ENCODE assay signal across 11 cellular contexts in the genomic region with DNA sequence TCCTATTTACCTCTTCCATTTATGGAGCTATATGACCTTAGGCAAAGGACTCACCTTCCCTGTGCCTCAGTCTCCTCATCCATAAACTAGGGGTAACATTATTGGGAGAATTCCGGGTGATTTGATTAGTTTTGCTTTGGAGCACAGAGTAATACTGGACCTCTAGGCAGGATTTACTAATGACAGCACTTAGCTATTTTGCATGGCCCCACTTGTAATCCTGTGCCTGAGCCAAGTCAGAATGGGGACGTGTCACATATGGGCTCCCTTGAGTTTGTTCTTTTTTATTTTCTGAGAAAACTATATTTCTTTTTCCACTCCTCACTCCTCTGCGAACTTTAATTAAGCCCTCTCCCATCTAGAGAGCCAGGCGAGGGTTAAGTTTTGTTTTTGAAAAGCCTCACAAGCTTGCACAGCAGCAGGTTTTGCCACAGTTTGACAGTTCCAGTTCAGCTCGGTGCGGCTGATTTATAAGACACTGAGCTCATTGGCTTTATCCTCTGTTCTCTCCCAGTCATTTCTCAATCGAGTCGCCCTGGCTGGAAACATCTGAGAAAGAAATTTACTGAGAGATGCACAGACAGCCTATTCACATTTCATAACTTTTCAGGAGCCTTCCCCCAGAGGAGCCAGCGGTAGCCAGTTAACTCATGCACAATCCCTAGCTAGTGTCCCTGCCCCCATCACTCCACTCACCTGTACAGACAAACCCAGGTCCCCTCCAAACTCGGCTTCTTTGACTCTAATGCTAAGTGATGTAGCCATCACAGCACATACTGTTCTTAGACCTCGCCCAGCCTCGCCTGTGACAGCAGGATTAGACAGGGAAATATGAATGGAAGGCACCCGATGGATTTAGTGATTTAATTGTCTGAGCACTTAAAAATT.
DNase-seq lines count a peak whose midpoint lies in the region; ATAC-seq and TF ChIP-seq lines count a peak whose summit lies in the region.
"Had no signal": no experiment of that assay in that cellular context is flagged by ENCODE, and none has a peak within 500 bp of the region (broad histone marks: within the 10 kb centered on the region; RNA-seq: fewer than 3 reads in every experiment).

No MANE protein-coding gene starts in this region.

- intact Hi-C loops in gastrocnemius medialis (cut with DNase I; ENCODE audit: low total_unique reads): loop anchor here (1.0 to 10.0 kb wide), 5 partner anchors 42 to 1505 kb away; a partner anchor contains a TSS

- TF ChIP-seq POLR2A in gastrocnemius medialis (IDR thresholded peaks at IDR 0.05): no peak

- H3K36me3 ChIP-seq in HAP-1 (replicated peaks) (no peaks in the 10 kb centered on the region), gastrocnemius medialis (no peaks in the 10 kb centered on the region)

- peak overlapping the region; percentile 59 to 90 (median 70) for H3K27ac ChIP-seq in gastrocnemius medialis

- H3K4me1 ChIP-seq in HAP-1 (0 out of 2 replicates have a peak, but pooled peaks cover 5% of the 10 kb centered on the region), gastrocnemius medialis (peaks cover 21 to 39% of the 10 kb centered on the region in 2 donors)

- ATAC-seq in gastrocnemius medialis: peak; percentile 94 to 95
- no peak for ATAC-seq in HG03571 (IDR thresholded peaks at IDR 0.05; ENCODE audit: unreplicated experiment)

- in situ Hi-C loops in HAP-1 (cut with MboI; ENCODE audit: low sequenced_read_pairs): no loop called here
- in situ Hi-C loops in gastrocnemius medialis (cut with MboI; ENCODE audit: low sequenced_read_pairs in 4 of 4): loop anchor here in 1 of 4 donors (5.0 kb wide), 2 partner anchors 97 to 172 kb away; no protein-coding TSS in a partner anchor

- DNase-seq in HAP-1 (ENCODE audit: low spot score in 2 of 2): peak; percentile 6 to 12
- DNase-seq in choroid plexus epithelial cell (ENCODE audit: low read depth): peak; percentile 63
- DNase-seq in medulla oblongata (ENCODE audit: extremely low spot score): peak; percentile 64
- DNase-seq in gastrocnemius medialis: peak; percentile 71 to 77
- no peak for DNase-seq in activated T-cell treated with anti-CD3 and anti-CD28 coated beads, Interleukin-2, amount 50 U/mL, for 1 hour
- DNase-seq in middle frontal gyrus (ENCODE audit: extremely low spot score, low spot score): no peak
- no peak for DNase-seq in LoVo (ENCODE audit: low spot score)
- DNase-seq: activated naive CD4-positive, alpha-beta T cell treated with anti-CD3 and anti-CD28 coated beads, Interleukin-2, amount 50 U/mL, for 16 hours; KG1; NCI-H2029 treated with DMSO at 0.1 percent for 48 hours had no signal

- no peaks in the 10 kb centered on the region for H3K9me3 ChIP-seq in HAP-1
- H3K9me3 ChIP-seq in gastrocnemius medialis: no peaks in the 10 kb centered on the region

- H3K4me3 ChIP-seq in HAP-1: no peak overlapping the region
- H3K4me3 ChIP-seq in choroid plexus epithelial cell (ENCODE audit: low read depth, low read length): no peak overlapping the region
- peak overlapping the region in 1 of 4 donors; percentile 8 for H3K4me3 ChIP-seq in gastrocnemius medialis

- TF ChIP-seq CTCF in choroid plexus epithelial cell (conservative IDR thresholded peaks at IDR 0.05; ENCODE audit: low read depth, low read length): no peak
- TF ChIP-seq CTCF in gastrocnemius medialis (IDR thresholded peaks at IDR 0.05 in 4 of 5, conservative IDR thresholded peaks at IDR 0.05 in 1 of 5): no peak

- H3K27me3 ChIP-seq in HAP-1 (ENCODE audit: low read depth) (no peaks in the 10 kb centered on the region; the same call in 1 of the 2 replicates), gastrocnemius medialis (no peaks in the 10 kb centered on the region)

Comparison
In these comparisons a context has a peak if more than half of its experiments do, and no peak if none do; other contexts are left out.
1. DNase-seq: peak in HAP-1 (2 of 2), choroid plexus epithelial cell (single experiment), medulla oblongata (single experiment) and gastrocnemius medialis (2 of 2); none in activated T-cell treated with anti-CD3 and anti-CD28 coated beads, Interleukin-2, amount 50 U/mL, for 1 hour (single experiment), middle frontal gyrus (single experiment) and LoVo (single experiment).